Comparison of ENCODE assay signal across 1 cellular context in genomic region chr7:112160130-112160770, GRCh38.
TF ChIP-seq lines count a peak whose summit lies in the region.

No MANE protein-coding gene starts in this region.

TF ChIP-seq in GM23338, 12 proteins besides CTCF, POLR2A, EP300 and RAD21 (continued from another document):
- no peak for TF ChIP-seq ZNF462 (CRISPR knock-in tag; IDR thresholded peaks at IDR 0.05)
- no peak for TF ChIP-seq STAT1 (IDR thresholded peaks at IDR 0.05; ENCODE audit: unreplicated experiment)
- no peak for TF ChIP-seq POLR2AphosphoS5 (IDR thresholded peaks at IDR 0.05; ENCODE audit: low read depth)
